In the genomic region with DNA sequence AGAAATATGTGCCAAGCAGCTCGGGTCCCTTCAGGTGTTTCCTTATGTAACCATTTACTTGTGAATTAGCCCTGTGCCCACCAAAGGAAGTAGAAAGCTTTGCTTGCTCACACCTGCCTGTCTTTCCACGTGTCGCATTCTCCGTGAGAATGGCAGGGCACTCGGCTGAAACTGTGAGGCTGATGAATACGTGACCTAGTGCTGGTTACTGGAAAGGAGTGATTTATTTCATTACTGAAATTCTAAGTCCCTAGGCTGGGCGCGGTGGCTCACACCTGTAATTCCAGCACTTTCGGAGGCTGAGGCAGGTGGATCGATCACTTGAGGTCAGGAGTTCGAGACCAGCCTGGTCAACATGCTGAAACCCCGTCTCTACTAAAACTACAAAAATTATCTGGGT, we compare ENCODE assay signal across 1 cellular context.
TF ChIP-seq lines count a peak whose summit lies in the region.

No MANE protein-coding gene starts in this region.

TF ChIP-seq in GM12878, 131 proteins besides CTCF, POLR2A, EP300 and RAD21:
- TF ChIP-seq IKZF1 (conservative IDR thresholded peaks at IDR 0.05): peak; percentile 40; the same call in 1 of the 2 replicates
- TF ChIP-seq BHLHE40 (IDR thresholded peaks at IDR 0.05; ENCODE audit: borderline replicate concordance in 1 of 2, low read depth in 2 of 2, low read length in 1 of 2): peak in 1 of 2 experiments; percentile 48; a peak in 1 of 4 replicates
- peak in 1 of 2 experiments; percentile 42; a peak in 1 of 4 replicates for TF ChIP-seq IKZF2 (IDR thresholded peaks at IDR 0.05)
- 0 out of 2 replicates have a peak, but pooled peaks have one; percentile 35 for TF ChIP-seq EED (IDR thresholded peaks at IDR 0.05; ENCODE audit: low read depth)
- TF ChIP-seq PML (IDR thresholded peaks at IDR 0.05; ENCODE audit: low read length): no peak
